ENCODE assay signal across 34 cellular contexts in the genomic region with DNA sequence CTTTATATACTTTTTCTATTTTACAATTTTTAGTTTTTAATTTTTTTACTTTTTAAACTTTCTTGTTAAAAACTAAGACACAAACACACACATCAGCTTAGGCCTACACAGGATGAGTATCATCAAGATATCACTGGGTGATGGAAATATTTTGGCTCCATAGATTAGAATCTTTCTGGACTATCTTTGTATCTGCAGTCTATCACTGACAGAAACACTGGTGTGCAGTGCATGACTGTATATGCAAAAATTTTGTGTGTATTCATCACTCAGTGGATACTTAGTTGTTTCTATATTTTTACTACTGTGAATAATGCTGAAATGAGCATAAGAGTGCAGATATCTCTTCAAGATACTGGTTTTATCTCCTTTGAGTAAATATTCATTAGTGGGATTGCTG.
"Had no signal": no experiment of that assay in that cellular context is flagged by ENCODE, and none has a peak within 500 bp of the region (broad histone marks: within the 10 kb centered on the region; RNA-seq: fewer than 3 reads in every experiment).

No MANE protein-coding gene starts in this region.

- ATAC-seq: activated naive CD4-positive, alpha-beta T cell treated with anti-CD3 and anti-CD28 coated beads, Interleukin-2, amount 50 U/mL, for 72 hours; activated naive CD8-positive, alpha-beta T cell treated with anti-CD3 and anti-CD28 coated beads, Interleukin-2, amount 50 U/mL, for 24 hours; activated T-cell treated with anti-CD3 and anti-CD28 coated beads, Interleukin-2, amount 50 U/mL, for 4 hours; activated T-cell treated with anti-CD3 and anti-CD28 coated beads, Interleukin-2, amount 50 U/mL, for 72 hours; activated T-helper 17 cell treated with anti-CD3 and anti-CD28 coated beads, Interleukin-2, amount 50 U/mL, for 72 hours; body of pancreas had no signal

- H3K27me3 ChIP-seq: adrenal gland, ascending aorta, body of pancreas, brain microvascular endothelial cell, breast epithelium, cardiac muscle cell had no signal

- H3K36me3 ChIP-seq: adrenal gland, ascending aorta, brain microvascular endothelial cell, breast epithelium, cardiac muscle cell had no signal

- H3K4me1 ChIP-seq: adrenal gland, ascending aorta, body of pancreas, breast epithelium had no signal

- H3K27ac ChIP-seq: adrenal gland, ascending aorta, body of pancreas, brain microvascular endothelial cell, breast epithelium, cardiac muscle cell had no signal

- DNase-seq: activated effector memory CD4-positive, alpha-beta T cell treated with anti-CD3 and anti-CD28 coated beads, Interleukin-2, amount 50 U/mL, for 16 hours; activated effector memory CD4-positive, alpha-beta T cell treated with Interleukin-2 at 50 U/mL for 16 hours; activated gamma-delta T cell; activated gamma-delta T cell treated with Interleukin-2 at 50 U/mL for 16 hours; activated naive CD4-positive, alpha-beta T cell; activated naive CD4-positive, alpha-beta T cell treated with anti-CD3 and anti-CD28 coated beads for 36 hours; activated naive CD4-positive, alpha-beta T cell treated with anti-CD3 and anti-CD28 coated beads, Interleukin-2, amount 10 ng/mL, durations not matched to agents 7 days and 5 days; activated naive CD4-positive, alpha-beta T cell treated with anti-CD3 and anti-CD28 coated beads, Interleukin-2, amount 50 U/mL, for 16 hours; activated naive CD4-positive, alpha-beta T cell treated with Interleukin-2 at 50 U/mL for 16 hours; activated naive CD8-positive, alpha-beta T cell treated with anti-CD3 and anti-CD28 coated beads for 36 hours; activated naive CD8-positive, alpha-beta T cell treated with anti-CD3 and anti-CD28 coated beads, Interleukin-2, amount 10 ng/mL, durations not matched to agents 7 days and 5 days; activated naive CD8-positive, alpha-beta T cell treated with anti-CD3 and anti-CD28 coated beads, Interleukin-2, amount 50 U/mL, for 24 hours; activated T-cell treated with anti-CD3 and anti-CD28 coated beads, Interleukin-2, amount 50 U/mL, for 1 hour; activated T-cell treated with anti-CD3 and anti-CD28 coated beads, Interleukin-2, amount 50 U/mL, for 24 hours; activated T-cell treated with anti-CD3 and anti-CD28 coated beads, Interleukin-2, amount 50 U/mL, for 4 hours; activated T-cell treated with anti-CD3 and anti-CD28 coated beads, Interleukin-2, amount 50 U/mL, for 48 hours; activated T-cell treated with anti-CD3 and anti-CD28 coated beads, Interleukin-2, amount 50 U/mL, for 72 hours; adrenal gland; amniotic stem cell; amygdala; anterior cingulate cortex; aorta; body of pancreas; brain microvascular endothelial cell; caudate nucleus; central memory CD4-positive, alpha-beta T cell; cerebellar nuclear complex had no signal

- H3K4me3 ChIP-seq: adrenal gland, ascending aorta, body of pancreas, breast epithelium, cardiac muscle cell had no signal

- H3K9me3 ChIP-seq: adrenal gland, ascending aorta, body of pancreas, breast epithelium had no signal

- FAIRE-seq: astrocyte, bronchial epithelial cell had no signal
